17 cellular contexts compared by ENCODE assay signal in genomic region chr12:23827353-23827752, GRCh38.
DNase-seq lines count a peak whose midpoint lies in the region; ATAC-seq and TF ChIP-seq lines count a peak whose summit lies in the region.
"Had no signal": no experiment of that assay in that cellular context is flagged by ENCODE, and none has a peak within 500 bp of the region (broad histone marks: within the 10 kb centered on the region; RNA-seq: fewer than 3 reads in every experiment).

No MANE protein-coding gene starts in this region.

- H3K4me1 ChIP-seq in left lung: no peaks in the 10 kb centered on the region
- H3K4me1 ChIP-seq in heart left ventricle: no peaks in the 10 kb centered on the region

- 92 to 98% (median 97%) methylated on average over 2 of the region's 2 CpGs for WGBS in heart left ventricle, 4 donors

- intact Hi-C loops in left lung (cut with DNase I) (no loop called here), heart left ventricle (cut with DNase I) (no loop called here)

- peak; percentile 3 for DNase-seq in COLO668 (lab: John Stamatoyannopoulos, UW; ENCODE audit: unreplicated experiment)
- peak; percentile 41 for DNase-seq in NCI-H69 (lab: John Stamatoyannopoulos, UW)
- no peak for DNase-seq in left lobe of liver (ENCODE audit: low spot score)
- DNase-seq in NCI-H2196 treated with DMSO at 0.1 percent for 48 hours (lab: John Stamatoyannopoulos, UW; ENCODE audit: unreplicated experiment): no peak
- no peak for DNase-seq in left lung
- DNase-seq in NCI-H526 (lab: John Stamatoyannopoulos, UW): no peak
- DNase-seq in heart left ventricle: no peak
- DNase-seq: DMS79, H7, Karpas-422, MM.1S, NCI-H2029, NCI-H524 treated with DMSO at 0.1 percent for 48 hours, OCI-M1, RPMI8226 had no signal

- TF ChIP-seq POLR2A in heart left ventricle (IDR thresholded peaks at IDR 0.05): no peak

- TF ChIP-seq CTCF in left lung (IDR thresholded peaks at IDR 0.05): no peak
- TF ChIP-seq CTCF in heart left ventricle (IDR thresholded peaks at IDR 0.05): no peak

- H3K4me3 ChIP-seq in left lung (no peak overlapping the region), heart left ventricle (no peak overlapping the region)

- H3K36me3 ChIP-seq in left lung (no peaks in the 10 kb centered on the region), heart left ventricle (no peaks in the 10 kb centered on the region)

- ATAC-seq in GM21619 (IDR thresholded peaks at IDR 0.05; ENCODE audit: unreplicated experiment): peak; percentile 47
- peak; percentile 85 for ATAC-seq in left lobe of liver
- ATAC-seq in left lung: no peak
- ATAC-seq in heart left ventricle: no peak

- H3K27ac ChIP-seq in left lung: no peak overlapping the region
- no peak overlapping the region for H3K27ac ChIP-seq in heart left ventricle
- H3K27ac ChIP-seq: C4-2B had no signal

- no peaks in the 10 kb centered on the region for H3K9me3 ChIP-seq in left lung
- H3K9me3 ChIP-seq in heart left ventricle: peaks cover 0 to 8% (median 0%) of the 10 kb centered on the region in 12 donors

- no peaks in the 10 kb centered on the region for H3K27me3 ChIP-seq in left lung
- no peaks in the 10 kb centered on the region for H3K27me3 ChIP-seq in heart left ventricle

Comparison
In these comparisons a context has a peak if more than half of its experiments do, and no peak if none do; other contexts are left out.
1. DNase-seq: peak in COLO668 (single experiment) and NCI-H69 (single experiment); none in left lobe of liver (single experiment), NCI-H2196 treated with DMSO at 0.1 percent for 48 hours (single experiment), left lung (0 of 2), NCI-H526 (0 of 2) and heart left ventricle (0 of 5).
2. ATAC-seq: peak in GM21619 (single experiment) and left lobe of liver (single experiment); none in left lung (single experiment) and heart left ventricle (0 of 4).